20 cellular contexts compared by ENCODE assay signal in genomic region chr4:78040431-78040830, GRCh38. TPM values are rescaled to one million over a fixed set of nuclear protein-coding genes. Genes with fewer than 3 reads are reported as not detected.
DNase-seq lines count a peak whose midpoint lies in the region; ATAC-seq and TF ChIP-seq lines count a peak whose summit lies in the region.
"Had no signal": no experiment of that assay in that cellular context is flagged by ENCODE, and none has a peak within 500 bp of the region (broad histone marks: within the 10 kb centered on the region; RNA-seq: fewer than 3 reads in every experiment).

No MANE protein-coding gene starts in this region.

- no peaks in the 10 kb centered on the region for H3K27me3 ChIP-seq in right cardiac atrium (ENCODE audit: control insufficient read depth, insufficient read depth)
- no peaks in the 10 kb centered on the region for H3K27me3 ChIP-seq in brain microvascular endothelial cell (replicated peaks)

- no peaks in the 10 kb centered on the region for H3K36me3 ChIP-seq in brain microvascular endothelial cell (replicated peaks)
- H3K36me3 ChIP-seq: HAP-1 had no signal

- H3K9me3 Mint-ChIP-seq in activated T-helper 17 cell treated with anti-CD3 and anti-CD28 coated beads, Interleukin-2, amount 50 U/mL, for 72 hours: peaks cover 6% of the 10 kb centered on the region

- whole genome bisulfite sequencing in right cardiac atrium: 46% methylated on average over 1 of the region's 1 CpG

- no peak overlapping the region for H3K27ac Mint-ChIP-seq in activated T-helper 17 cell treated with anti-CD3 and anti-CD28 coated beads, Interleukin-2, amount 50 U/mL, for 72 hours
- H3K27ac Mint-ChIP-seq: B cell, CD14-positive monocyte had no signal

- CTCF ChIA-PET in RWPE1 (lab: Yijun Ruan, JAX): interaction anchor here (0.6 to 0.9 kb wide), 2 partner anchors 9 to 648 kb away, joined by 3 to 4 read pairs; no protein-coding TSS in a partner anchor

- in situ Hi-C loops in brain microvascular endothelial cell (cut with HindIII; ENCODE audit: low pct_ligation_motif_present, low sequenced_read_pairs): no loop called here

- ATAC-seq in right cardiac atrium (peak; percentile 47 to 61), Right ventricle myocardium superior (ENCODE audit: poor library complexity) (no peak), GM21528 (IDR thresholded peaks at IDR 0.05; ENCODE audit: low FRiP score, unreplicated experiment) (no peak)
- no peak for ATAC-seq in activated T-helper 17 cell treated with anti-CD3 and anti-CD28 coated beads, Interleukin-2, amount 50 U/mL, for 72 hours (replicated peaks)
- ATAC-seq: GM12878 had no signal

- no peak overlapping the region for H3K27ac ChIP-seq in right cardiac atrium (ENCODE audit: low read length)
- no peak overlapping the region for H3K27ac ChIP-seq in brain microvascular endothelial cell
- no peak overlapping the region for H3K27ac ChIP-seq in RWPE1

- TF ChIP-seq CTCF in brain microvascular endothelial cell (IDR thresholded peaks at IDR 0.05; ENCODE audit: low read depth, low read length, missing control alignments) (no peak), fibroblast of pulmonary artery (IDR thresholded peaks at IDR 0.05; ENCODE audit: low read length, missing control alignments) (no peak), RWPE1 (conservative IDR thresholded peaks at IDR 0.05; ENCODE audit: low read depth) (no peak)

- POLR2A ChIA-PET in RWPE1 (lab: Yijun Ruan, JAX; ENCODE audit: low non-redundant PET): no interaction called here

- DNase-seq in right cardiac atrium: no peak
- DNase-seq in Right ventricle myocardium superior: no peak
- peak; percentile 12 for DNase-seq in brain microvascular endothelial cell
- DNase-seq in fibroblast of pulmonary artery (ENCODE audit: low read depth): peak; percentile 64
- no peak for DNase-seq in RWPE1 (ENCODE audit: low spot score)
- DNase-seq in SW480 (ENCODE audit: low spot score): no peak
- DNase-seq: Kasumi-1, MM.1S, NCI-H1048, NCI-H1417 treated with DMSO at 0.1 percent for 48 hours, NCI-H187, NCI-H446 treated with DMSO at 0.1 percent for 48 hours, NCI-H526 treated with DMSO at 0.1 percent for 48 hours, SIG-M5 had no signal

- H3K4me3 ChIP-seq in right cardiac atrium (ENCODE audit: low read length) (no peak overlapping the region), brain microvascular endothelial cell (ENCODE audit: low read depth, low read length) (no peak overlapping the region), fibroblast of pulmonary artery (replicated peaks; ENCODE audit: low read depth, low read length) (no peak overlapping the region)
- H3K4me3 ChIP-seq: GM12878, HAP-1 had no signal

- no peaks in the 10 kb centered on the region for H3K9me3 ChIP-seq in right cardiac atrium (ENCODE audit: control insufficient read depth, low read length)
- H3K9me3 ChIP-seq: HAP-1 had no signal

- H3K36me3 Mint-ChIP-seq in activated T-helper 17 cell treated with anti-CD3 and anti-CD28 coated beads, Interleukin-2, amount 50 U/mL, for 72 hours (ENCODE audit: low read depth): no peaks in the 10 kb centered on the region
- H3K36me3 Mint-ChIP-seq: CD14-positive monocyte had no signal

- no peaks in the 10 kb centered on the region for H3K4me1 Mint-ChIP-seq in activated T-helper 17 cell treated with anti-CD3 and anti-CD28 coated beads, Interleukin-2, amount 50 U/mL, for 72 hours
- H3K4me1 Mint-ChIP-seq: B cell, CD14-positive monocyte had no signal

- H3K4me3 Mint-ChIP-seq in activated T-helper 17 cell treated with anti-CD3 and anti-CD28 coated beads, Interleukin-2, amount 50 U/mL, for 72 hours: no peak overlapping the region
- H3K4me3 Mint-ChIP-seq: B cell, CD14-positive monocyte had no signal

- intact Hi-C loops in right cardiac atrium (cut with DNase I) (no loop called here), Right ventricle myocardium superior (cut with DNase I) (no loop called here)

- H3K4me1 ChIP-seq in right cardiac atrium (ENCODE audit: control insufficient read depth, insufficient read depth, low read length): no peaks in the 10 kb centered on the region
- H3K4me1 ChIP-seq: HAP-1 had no signal

- peaks cover 4% of the 10 kb centered on the region for H3K27me3 Mint-ChIP-seq in activated T-helper 17 cell treated with anti-CD3 and anti-CD28 coated beads, Interleukin-2, amount 50 U/mL, for 72 hours

RNA-seq across cellular contexts. Expression of gene FRAS1, which starts 16.7 kb away (rescaled TPM):
- total RNA-seq in right cardiac atrium (1 to 10 TPM; 3.8 to 7.9 (median 5.6) TPM), Right ventricle myocardium superior (2.5 TPM)
- 1.1 TPM for polyA plus RNA-seq in right cardiac atrium
- total RNA-seq in activated T-helper 17 cell treated with anti-CD3 and anti-CD28 coated beads, Interleukin-2, amount 50 U/mL, for 72 hours: not detected
- polyA plus RNA-seq: CD14-positive monocyte had no signal

Comparison
In these comparisons a context has a peak if more than half of its experiments do, and no peak if none do; other contexts are left out.
1. ATAC-seq: peak in right cardiac atrium (2 of 2); none in Right ventricle myocardium superior (single experiment), GM21528 (single experiment) and activated T-helper 17 cell treated with anti-CD3 and anti-CD28 coated beads, Interleukin-2, amount 50 U/mL, for 72 hours (single experiment).
2. DNase-seq: peak in brain microvascular endothelial cell (single experiment) and fibroblast of pulmonary artery (single experiment); none in right cardiac atrium (0 of 3), Right ventricle myocardium superior (single experiment), RWPE1 (single experiment) and SW480 (single experiment).